In genomic region chr1:108742268-108742667, GRCh38 we compare ENCODE assay signal across 23 cellular contexts. TPM values are rescaled to one million over a fixed set of nuclear protein-coding genes. Genes with fewer than 3 reads are reported as not detected.
"Had no signal": no experiment of that assay in that cellular context is flagged by ENCODE, and none has a peak within 500 bp of the region (broad histone marks: within the 10 kb centered on the region; RNA-seq: fewer than 3 reads in every experiment).

No MANE protein-coding gene starts in this region.

- H3K27me3 Mint-ChIP-seq: activated CD8-positive, alpha-beta memory T cell treated with anti-CD3 and anti-CD28 coated beads, Interleukin-2, amount 10 ng/mL, durations not matched to agents 7 days and 5 days; activated CD8-positive, alpha-beta T cell treated with anti-CD3 and anti-CD28 coated beads for 36 hours; activated naive CD8-positive, alpha-beta T cell treated with anti-CD3 and anti-CD28 coated beads, Interleukin-2, amount 50 U/mL, for 24 hours had no signal

- H3K9ac ChIP-seq: parathyroid adenoma had no signal

- H3K27me3 ChIP-seq: body of pancreas, cardiac muscle cell, left lung, upper lobe of left lung had no signal

- ATAC-seq: activated CD8-positive, alpha-beta memory T cell treated with anti-CD3 and anti-CD28 coated beads, Interleukin-2, amount 10 ng/mL, durations not matched to agents 7 days and 5 days; activated CD8-positive, alpha-beta T cell treated with anti-CD3 and anti-CD28 coated beads for 36 hours; activated naive CD8-positive, alpha-beta T cell treated with anti-CD3 and anti-CD28 coated beads, Interleukin-2, amount 50 U/mL, for 24 hours; body of pancreas; left lung; naive thymus-derived CD8-positive, alpha-beta T cell; right cardiac atrium; stimulated activated naive CD8-positive, alpha-beta T cell treated with anti-CD3 and anti-CD28 coated beads, Interleukin-15, Interleukin-2, amounts not matched to agents 100 U/mL and 50 U/mL, for 24 hours had no signal

- DNase-seq: activated CD4-positive, alpha-beta T cell treated with anti-CD3 and anti-CD28 coated beads, Interleukin-2, amount 10 ng/mL, durations not matched to agents 7 days and 5 days; activated CD4-positive, CD25-positive, alpha-beta regulatory T cell treated with anti-CD3 and anti-CD28 coated beads, Interleukin-2, amount 50 U/mL, for 72 hours; activated CD8-positive, alpha-beta memory T cell treated with anti-CD3 and anti-CD28 coated beads, Interleukin-2, amount 10 ng/mL, durations not matched to agents 7 days and 5 days; activated CD8-positive, alpha-beta T cell treated with anti-CD3 and anti-CD28 coated beads for 36 hours; activated gamma-delta T cell; activated naive CD4-positive, alpha-beta T cell treated with anti-CD3 and anti-CD28 coated beads, Interleukin-2, amount 50 U/mL, for 16 hours; activated naive CD8-positive, alpha-beta T cell treated with anti-CD3 and anti-CD28 coated beads, Interleukin-2, amount 50 U/mL, for 24 hours; activated T-cell treated with anti-CD3 and anti-CD28 coated beads for 4 hours; body of pancreas; cortex of kidney; kidney; left lung; naive thymus-derived CD8-positive, alpha-beta T cell; right cardiac atrium; stimulated activated CD4-positive, alpha-beta T cell treated with anti-CD3 and anti-CD28 coated beads, Interleukin-4, amount 100 ng/mL, for 24 hours; stimulated activated naive CD8-positive, alpha-beta T cell treated with anti-CD3 and anti-CD28 coated beads, Interleukin-15, Interleukin-2, amounts not matched to agents 100 U/mL and 50 U/mL, for 24 hours; upper lobe of left lung; WERI-Rb-1 had no signal

- H3K36me3 Mint-ChIP-seq: naive thymus-derived CD8-positive, alpha-beta T cell had no signal

- H3K36me3 ChIP-seq: cardiac muscle cell, left lung, upper lobe of left lung, WERI-Rb-1 had no signal

- H3K9me3 ChIP-seq: body of pancreas, left lung, upper lobe of left lung had no signal

- H3K4me1 ChIP-seq: body of pancreas, left lung, parathyroid adenoma had no signal

- H3K27ac ChIP-seq: body of pancreas, cardiac muscle cell, epithelial cell of prostate, left lung, parathyroid adenoma, upper lobe of left lung, WERI-Rb-1 had no signal

- H3K27ac Mint-ChIP-seq: activated CD4-positive, alpha-beta T cell treated with anti-CD3 and anti-CD28 coated beads, Interleukin-2, amount 10 ng/mL, durations not matched to agents 7 days and 5 days; activated CD8-positive, alpha-beta memory T cell treated with anti-CD3 and anti-CD28 coated beads, Interleukin-2, amount 10 ng/mL, durations not matched to agents 7 days and 5 days; activated CD8-positive, alpha-beta T cell treated with anti-CD3 and anti-CD28 coated beads for 36 hours; activated naive CD8-positive, alpha-beta T cell treated with anti-CD3 and anti-CD28 coated beads, Interleukin-2, amount 50 U/mL, for 24 hours had no signal

- H3K9me3 Mint-ChIP-seq: activated CD4-positive, alpha-beta T cell treated with anti-CD3 and anti-CD28 coated beads, Interleukin-2, amount 10 ng/mL, durations not matched to agents 7 days and 5 days; activated CD8-positive, alpha-beta T cell treated with anti-CD3 and anti-CD28 coated beads for 36 hours; activated naive CD8-positive, alpha-beta T cell treated with anti-CD3 and anti-CD28 coated beads, Interleukin-2, amount 50 U/mL, for 24 hours; naive thymus-derived CD8-positive, alpha-beta T cell had no signal

- H3K4me3 Mint-ChIP-seq: activated CD4-positive, alpha-beta T cell treated with anti-CD3 and anti-CD28 coated beads, Interleukin-2, amount 10 ng/mL, durations not matched to agents 7 days and 5 days; activated CD8-positive, alpha-beta memory T cell treated with anti-CD3 and anti-CD28 coated beads, Interleukin-2, amount 10 ng/mL, durations not matched to agents 7 days and 5 days; activated CD8-positive, alpha-beta T cell treated with anti-CD3 and anti-CD28 coated beads for 36 hours; activated naive CD8-positive, alpha-beta T cell treated with anti-CD3 and anti-CD28 coated beads, Interleukin-2, amount 50 U/mL, for 24 hours; naive thymus-derived CD8-positive, alpha-beta T cell had no signal

- H3K4me3 ChIP-seq: body of pancreas, cardiac muscle cell, left lung, lung, upper lobe of left lung had no signal

- H3K79me2 ChIP-seq: parathyroid adenoma had no signal

- H2AFZ ChIP-seq: parathyroid adenoma had no signal

RNA-seq across cellular contexts. Expression of gene FNDC7, which starts 29.6 kb away (rescaled TPM):
- total RNA-seq: activated CD4-positive, alpha-beta T cell treated with anti-CD3 and anti-CD28 coated beads, Interleukin-2, amount 10 ng/mL, durations not matched to agents 7 days and 5 days; activated CD8-positive, alpha-beta memory T cell treated with anti-CD3 and anti-CD28 coated beads, Interleukin-2, amount 10 ng/mL, durations not matched to agents 7 days and 5 days; body of pancreas; cardiac muscle cell; kidney; left lung; subcutaneous adipose tissue had no signal
- polyA plus RNA-seq: cardiac muscle cell; naive thymus-derived CD8-positive, alpha-beta T cell; right cardiac atrium had no signal
